In genomic region chr10:61975107-61975932, GRCh38 we compare ENCODE assay signal across 8 cellular contexts.
DNase-seq lines count a peak whose midpoint lies in the region; ATAC-seq and TF ChIP-seq lines count a peak whose summit lies in the region.

No MANE protein-coding gene starts in this region.

- no peak overlapping the region for H2AFZ ChIP-seq in mammary epithelial cell (ENCODE audit: low read depth, low read length)
- no peak overlapping the region for H2AFZ ChIP-seq in osteoblast (ENCODE audit: low read length)

- H4K20me1 ChIP-seq in mammary epithelial cell (ENCODE audit: insufficient read depth, low read length) (no peaks in the 10 kb centered on the region), osteoblast (ENCODE audit: insufficient read depth, low read length) (peaks cover 5% of the 10 kb centered on the region)

- in situ Hi-C loops in Caki2 (cut with HindIII; ENCODE audit: low pct_unique_long_range_greater_than_20kb, low sequenced_read_pairs), result no loop called here
- in situ Hi-C loops in mammary epithelial cell (cut with MboI; ENCODE audit: low sequenced_read_pairs in 2 of 2), result no loop called here

- H3K9ac ChIP-seq in mammary epithelial cell (ENCODE audit: insufficient read depth, low read length), result no peak overlapping the region

- intact Hi-C loops in mammary epithelial cell (cut with micrococcal nuclease), result no loop called here

- peaks cover 83% of the 10 kb centered on the region for H3K36me3 Mint-ChIP-seq in activated T-helper 17 cell treated with anti-CD3 and anti-CD28 coated beads, Interleukin-2, amount 50 U/mL, for 72 hours (ENCODE audit: low read depth)

- no peak for TF ChIP-seq CTCF in mammary epithelial cell (conservative IDR thresholded peaks at IDR 0.05 in 1 of 2, IDR thresholded peaks at IDR 0.05 in 1 of 2; ENCODE audit: extremely low read depth in 1 of 2, insufficient read depth in 1 of 2, low read depth in 1 of 2, low read length in 2 of 2)
- no peak for TF ChIP-seq CTCF in osteoblast (IDR thresholded peaks at IDR 0.05; ENCODE audit: extremely low read depth, low read depth, low read length)

- H3K9me3 Mint-ChIP-seq in activated T-helper 17 cell treated with anti-CD3 and anti-CD28 coated beads, Interleukin-2, amount 50 U/mL, for 72 hours, result no peaks in the 10 kb centered on the region

- no peak overlapping the region for H3K27ac Mint-ChIP-seq in activated T-helper 17 cell treated with anti-CD3 and anti-CD28 coated beads, Interleukin-2, amount 50 U/mL, for 72 hours

- CTCF ChIA-PET in mammary epithelial cell (lab: Charles Lee; ENCODE audit: low non-redundant PET), result interaction anchor here (0.6 kb wide), 1 partner anchor 62 kb away, joined by 8 read pairs; no protein-coding TSS in a partner anchor

- peak; percentile 89 for ATAC-seq in GM21515 (IDR thresholded peaks at IDR 0.05; ENCODE audit: unreplicated experiment)
- no peak for ATAC-seq in activated T-helper 17 cell treated with anti-CD3 and anti-CD28 coated beads, Interleukin-2, amount 50 U/mL, for 72 hours (replicated peaks)

- WGBS in mammary epithelial cell (ENCODE audit: low coverage, missing lambda C conversion rate), result 29% methylated on average over 4 of the region's 4 CpGs

- H3K4me2 ChIP-seq in mammary epithelial cell (ENCODE audit: insufficient read depth, low read depth, low read length), result peak overlapping the region; percentile 32
- H3K4me2 ChIP-seq in osteoblast (ENCODE audit: insufficient read depth, low read length), result peak overlapping the region; percentile 29

- H3K79me2 ChIP-seq in mammary epithelial cell (ENCODE audit: insufficient read depth, low read length) (peaks cover 2% of the 10 kb centered on the region), osteoblast (ENCODE audit: insufficient read depth, low read length) (peaks cover 23% of the 10 kb centered on the region)

- no peak overlapping the region for H3K4me3 ChIP-seq in mammary epithelial cell (replicated peaks in 1 of 3; ENCODE audit: insufficient read depth in 1 of 3, low read depth in 2 of 3, low read length in 3 of 3)
- H3K4me3 ChIP-seq in osteoblast (ENCODE audit: insufficient read depth, low read length), result no peak overlapping the region

- no peaks in the 10 kb centered on the region for H3K27me3 ChIP-seq in mammary epithelial cell (ENCODE audit: insufficient read depth, low read length)
- H3K27me3 ChIP-seq in osteoblast (ENCODE audit: insufficient read depth, low read length), result no peaks in the 10 kb centered on the region

- dilution Hi-C loops in mammary epithelial cell (cut with HindIII; ENCODE audit: low sequenced_read_pairs), result no loop called here

- no peak overlapping the region for H3K27ac ChIP-seq in mammary epithelial cell (ENCODE audit: insufficient read depth, low read depth, low read length)
- peak overlapping the region; percentile 38 for H3K27ac ChIP-seq in osteoblast (ENCODE audit: low read depth, low read length)

- H3K9me3 ChIP-seq in mammary epithelial cell (replicated peaks; ENCODE audit: insufficient read depth, low read length) (no peaks in the 10 kb centered on the region), osteoblast (ENCODE audit: low read depth, low read length) (no peaks in the 10 kb centered on the region)

- H3K4me1 Mint-ChIP-seq in activated T-helper 17 cell treated with anti-CD3 and anti-CD28 coated beads, Interleukin-2, amount 50 U/mL, for 72 hours, result peaks cover 18% of the 10 kb centered on the region

- H3K4me1 ChIP-seq in mammary epithelial cell (ENCODE audit: insufficient read depth, low read length) (peaks cover 12% of the 10 kb centered on the region), osteoblast (ENCODE audit: insufficient read depth, low read length) (peaks cover 26% of the 10 kb centered on the region)

- DNase-seq in Caki2 (ENCODE audit: low read depth) (peak; percentile 35), HS-5 (ENCODE audit: low read depth) (peak; percentile 19), mammary epithelial cell (peak; percentile 72), osteoblast (ENCODE audit: insufficient read length, low spot score, missing footprints) (peak; percentile 76), NCI-H510A treated with DMSO at 0.1 percent for 48 hours (lab: John Stamatoyannopoulos, UW) (no peak), activated T-cell treated with anti-CD3 and anti-CD28 coated beads for 4 hours (no peak)

- H3K36me3 ChIP-seq in mammary epithelial cell (ENCODE audit: insufficient read depth, low read length) (no peaks in the 10 kb centered on the region), osteoblast (ENCODE audit: insufficient read depth, low read length) (no peaks in the 10 kb centered on the region)

- no TSS peak for BruUV-seq in mammary epithelial cell (replicated peaks; lab: Mats Ljungman, UMichigan)

- H3K4me3 Mint-ChIP-seq in activated T-helper 17 cell treated with anti-CD3 and anti-CD28 coated beads, Interleukin-2, amount 50 U/mL, for 72 hours, result no peak overlapping the region

- H3K27me3 Mint-ChIP-seq in activated T-helper 17 cell treated with anti-CD3 and anti-CD28 coated beads, Interleukin-2, amount 50 U/mL, for 72 hours, result no peaks in the 10 kb centered on the region

Comparison
In these comparisons a context has a peak if more than half of its experiments do, and no peak if none do; other contexts are left out.
1. DNase-seq: peak in Caki2 (single experiment), HS-5 (single experiment), mammary epithelial cell (single experiment) and osteoblast (single experiment); none in NCI-H510A treated with DMSO at 0.1 percent for 48 hours (single experiment) and activated T-cell treated with anti-CD3 and anti-CD28 coated beads for 4 hours (single experiment).